Comparison of ENCODE assay signal across 1 cellular context in the genomic region with DNA sequence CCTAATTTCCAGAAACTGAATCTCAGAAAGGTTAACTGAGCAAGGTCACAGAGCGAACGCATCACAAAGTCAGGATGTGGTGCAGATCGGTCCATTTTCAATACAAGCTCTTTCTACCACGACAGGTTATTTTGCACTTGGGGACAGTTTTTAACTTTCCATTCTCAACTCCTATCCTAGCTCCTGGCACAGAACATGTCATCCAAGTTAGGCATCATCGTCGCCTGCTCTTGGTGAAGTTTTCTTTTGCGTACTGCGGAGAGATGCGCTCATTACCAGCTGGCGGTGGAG.
TF ChIP-seq lines count a peak whose summit lies in the region.

No MANE protein-coding gene starts in this region.

TF ChIP-seq in SK-N-SH treated with all-trans-retinoic acid at 6 μM for 48 hours, 23 proteins besides CTCF, POLR2A, EP300 and RAD21 (continued from another document):
- TF ChIP-seq, protein P1, sequence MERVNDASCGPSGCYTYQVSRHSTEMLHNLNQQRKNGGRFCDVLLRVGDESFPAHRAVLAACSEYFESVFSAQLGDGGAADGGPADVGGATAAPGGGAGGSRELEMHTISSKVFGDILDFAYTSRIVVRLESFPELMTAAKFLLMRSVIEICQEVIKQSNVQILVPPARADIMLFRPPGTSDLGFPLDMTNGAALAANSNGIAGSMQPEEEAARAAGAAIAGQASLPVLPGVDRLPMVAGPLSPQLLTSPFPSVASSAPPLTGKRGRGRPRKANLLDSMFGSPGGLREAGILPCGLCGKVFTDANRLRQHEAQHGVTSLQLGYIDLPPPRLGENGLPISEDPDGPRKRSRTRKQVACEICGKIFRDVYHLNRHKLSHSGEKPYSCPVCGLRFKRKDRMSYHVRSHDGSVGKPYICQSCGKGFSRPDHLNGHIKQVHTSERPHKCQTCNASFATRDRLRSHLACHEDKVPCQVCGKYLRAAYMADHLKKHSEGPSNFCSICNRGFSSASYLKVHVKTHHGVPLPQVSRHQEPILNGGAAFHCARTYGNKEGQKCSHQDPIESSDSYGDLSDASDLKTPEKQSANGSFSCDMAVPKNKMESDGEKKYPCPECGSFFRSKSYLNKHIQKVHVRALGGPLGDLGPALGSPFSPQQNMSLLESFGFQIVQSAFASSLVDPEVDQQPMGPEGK (CRISPR knock-in tag; IDR thresholded peaks at IDR 0.05; ENCODE audit: borderline replicate concordance), result no peak; the same call in 1 of the 2 replicates
- TF ChIP-seq SNAI2 (CRISPR knock-in tag; IDR thresholded peaks at IDR 0.05) (no peak), CSDC2 (CRISPR knock-in tag; IDR thresholded peaks at IDR 0.05) (no peak), ESRRG (CRISPR knock-in tag; IDR thresholded peaks at IDR 0.05) (no peak)
TF ChIP-seq in SK-N-SH treated with all-trans-retinoic acid at 6 μM for 48 hours: peak in this region for 0.
